In genomic region chr3:19146685-19147650, GRCh38 we compare ENCODE assay signal across 8 cellular contexts. TPM values are rescaled to one million over a fixed set of nuclear protein-coding genes. Genes with fewer than 3 reads are reported as not detected.
A peak's percentile ranks its signal among the peaks of the same experiment; 100 is the strongest.
DNase-seq lines count a peak whose midpoint lies in the region; ATAC-seq and TF ChIP-seq lines count a peak whose summit lies in the region.

No MANE protein-coding gene starts in this region.

- H3K4me3 ChIP-seq in AG09309 (ENCODE audit: control insufficient read depth, low read depth, low read length) (peak overlapping the region; percentile 80), liver (ENCODE audit: low read depth in 1 of 3, low read length in 3 of 3) (peak overlapping the region in 2 of 3 donors; percentile 69 to 78)

- ATAC-seq in GM19035 (IDR thresholded peaks at IDR 0.05; ENCODE audit: unreplicated experiment) (peak; percentile 78), HG03280 (IDR thresholded peaks at IDR 0.05; ENCODE audit: unreplicated experiment) (peak; percentile 81)

- 1% methylated on average over 60 of the region's 60 CpGs for WGBS in liver

- H3K27ac ChIP-seq in liver (ENCODE audit: low read depth in 1 of 2, low read length in 2 of 2) = no peak overlapping the region

- TF ChIP-seq CTCF in AG09309 (IDR thresholded peaks at IDR 0.05; ENCODE audit: control insufficient read depth, insufficient read depth, low read depth, low read length, missing control alignments) = peak; percentile 54
- TF ChIP-seq CTCF in liver (IDR thresholded peaks at IDR 0.05; ENCODE audit: low read depth, low read length, missing input control) = peak; percentile 34

- no peak overlapping the region for H3K9ac ChIP-seq in liver (ENCODE audit: low read depth in 1 of 2, low read length in 2 of 2)

- peaks cover 0 to 5% (median 3%) of the 10 kb centered on the region in 4 donors for H3K9me3 ChIP-seq in liver (ENCODE audit: control insufficient read depth in 4 of 4, low read length in 3 of 4)

- TF ChIP-seq RAD21 in liver (IDR thresholded peaks at IDR 0.05) = peak in 1 of 2 donors; percentile 32

- DNase-seq in AG09309 (ENCODE audit: low read depth) = no peak
- DNase-seq in NCI-H510A (lab: John Stamatoyannopoulos, UW) = peak; percentile 83
- DNase-seq in activated CD4-positive, alpha-beta T cell treated with anti-CD3 and anti-CD28 coated beads, Interleukin-2, amount 50 U/mL, for 4 hours = peak; percentile 46 to 47
- DNase-seq in dermis microvascular lymphatic vessel endothelial cell (ENCODE audit: low read depth in 2 of 2) = peak; percentile 22 to 29
- DNase-seq in stimulated activated CD4-positive, alpha-beta T cell treated with anti-CD3 and anti-CD28 coated beads, Interleukin-2, amount 100 ng/mL, for 48 hours = peak; percentile 30 to 39

- peaks cover 0 to 4% (median 0%) of the 10 kb centered on the region in 4 donors for H3K27me3 ChIP-seq in liver (ENCODE audit: control insufficient read depth in 4 of 4, insufficient read depth in 4 of 4, low read length in 3 of 4)

- H3K4me1 ChIP-seq in liver (ENCODE audit: control insufficient read depth in 4 of 4, insufficient read depth in 4 of 4, low read length in 3 of 4) = peaks cover 8 to 19% (median 13%) of the 10 kb centered on the region in 4 donors

- H3K36me3 ChIP-seq in liver (ENCODE audit: control insufficient read depth in 4 of 4, insufficient read depth in 3 of 4, low read depth in 1 of 4, low read length in 3 of 4) = no peaks in the 10 kb centered on the region

TF ChIP-seq in liver, 16 proteins besides CTCF, POLR2A, EP300 and RAD21:
- TF ChIP-seq FOXA1 (IDR thresholded peaks at IDR 0.05) (no peak), FOXA2 (IDR thresholded peaks at IDR 0.05) (no peak), TAF1 (conservative IDR thresholded peaks at IDR 0.05) (no peak), RXRA (IDR thresholded peaks at IDR 0.05) (no peak), EGR1 (IDR thresholded peaks at IDR 0.05; ENCODE audit: low read depth in 2 of 2) (no peak), HNF4G (IDR thresholded peaks at IDR 0.05) (no peak), REST (IDR thresholded peaks at IDR 0.05) (no peak), NR2F2 (IDR thresholded peaks at IDR 0.05) (no peak), JUND (IDR thresholded peaks at IDR 0.05) (no peak)

RNA-seq across cellular contexts. Expression of gene KCNH8, which starts 1.3 kb away (rescaled TPM):
- total RNA-seq in dermis microvascular lymphatic vessel endothelial cell (under 0.01 TPM in 1 of 2 replicates, not detected in the other), liver (under 1 TPM; 0.05 to 0.08 TPM)
- under 1 TPM in 1 of 2 donors, not detected in 1; 0.02 TPM for polyA plus RNA-seq in liver
